Comparison of ENCODE assay signal across 1 cellular context in the genomic region with DNA sequence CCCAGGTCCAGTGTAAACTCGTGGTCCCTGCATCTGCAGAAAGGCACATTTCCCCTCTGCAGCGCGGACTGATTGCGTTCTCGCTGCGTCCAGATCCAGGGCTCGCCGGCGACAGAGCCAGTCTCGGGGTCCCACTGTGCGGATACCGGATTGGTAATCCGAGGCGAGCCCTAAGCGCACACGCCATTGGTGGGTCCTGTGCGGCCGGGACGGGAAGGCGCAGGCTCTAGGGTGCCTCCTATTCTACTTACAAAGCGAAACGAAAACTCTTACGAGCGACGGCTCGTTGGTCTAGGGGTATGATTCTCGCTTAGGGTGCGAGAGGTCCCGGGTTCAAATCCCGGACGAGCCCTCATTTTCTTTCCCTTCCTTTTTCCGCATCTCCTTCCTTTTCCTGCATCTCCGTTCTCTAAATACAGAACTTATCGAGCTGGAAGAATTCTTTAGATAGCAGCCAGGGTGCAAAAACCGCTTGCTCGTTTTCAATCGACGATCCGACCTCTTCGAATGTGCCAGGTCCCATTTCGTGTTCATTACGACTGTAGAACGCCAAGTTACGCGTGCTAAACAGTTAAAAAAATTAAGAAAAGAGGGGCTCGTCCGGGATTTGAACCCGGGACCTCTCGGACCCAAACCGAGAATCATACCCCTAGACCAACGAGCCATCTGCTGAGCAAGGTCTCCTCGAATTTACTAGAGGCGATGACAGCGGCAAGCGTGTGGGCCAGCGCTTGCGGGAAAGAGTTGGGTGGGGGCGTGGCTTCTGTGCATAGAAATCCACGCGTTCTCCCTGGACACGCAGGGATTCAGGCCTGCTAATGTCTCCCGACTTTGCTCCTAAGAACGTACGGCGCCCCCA.
TF ChIP-seq lines count a peak whose summit lies in the region.

No MANE protein-coding gene starts in this region.

TF ChIP-seq in K562, 482 proteins besides CTCF, POLR2A, EP300 and RAD21 (continued from another document and continues in another):
- TF ChIP-seq, protein P1, sequence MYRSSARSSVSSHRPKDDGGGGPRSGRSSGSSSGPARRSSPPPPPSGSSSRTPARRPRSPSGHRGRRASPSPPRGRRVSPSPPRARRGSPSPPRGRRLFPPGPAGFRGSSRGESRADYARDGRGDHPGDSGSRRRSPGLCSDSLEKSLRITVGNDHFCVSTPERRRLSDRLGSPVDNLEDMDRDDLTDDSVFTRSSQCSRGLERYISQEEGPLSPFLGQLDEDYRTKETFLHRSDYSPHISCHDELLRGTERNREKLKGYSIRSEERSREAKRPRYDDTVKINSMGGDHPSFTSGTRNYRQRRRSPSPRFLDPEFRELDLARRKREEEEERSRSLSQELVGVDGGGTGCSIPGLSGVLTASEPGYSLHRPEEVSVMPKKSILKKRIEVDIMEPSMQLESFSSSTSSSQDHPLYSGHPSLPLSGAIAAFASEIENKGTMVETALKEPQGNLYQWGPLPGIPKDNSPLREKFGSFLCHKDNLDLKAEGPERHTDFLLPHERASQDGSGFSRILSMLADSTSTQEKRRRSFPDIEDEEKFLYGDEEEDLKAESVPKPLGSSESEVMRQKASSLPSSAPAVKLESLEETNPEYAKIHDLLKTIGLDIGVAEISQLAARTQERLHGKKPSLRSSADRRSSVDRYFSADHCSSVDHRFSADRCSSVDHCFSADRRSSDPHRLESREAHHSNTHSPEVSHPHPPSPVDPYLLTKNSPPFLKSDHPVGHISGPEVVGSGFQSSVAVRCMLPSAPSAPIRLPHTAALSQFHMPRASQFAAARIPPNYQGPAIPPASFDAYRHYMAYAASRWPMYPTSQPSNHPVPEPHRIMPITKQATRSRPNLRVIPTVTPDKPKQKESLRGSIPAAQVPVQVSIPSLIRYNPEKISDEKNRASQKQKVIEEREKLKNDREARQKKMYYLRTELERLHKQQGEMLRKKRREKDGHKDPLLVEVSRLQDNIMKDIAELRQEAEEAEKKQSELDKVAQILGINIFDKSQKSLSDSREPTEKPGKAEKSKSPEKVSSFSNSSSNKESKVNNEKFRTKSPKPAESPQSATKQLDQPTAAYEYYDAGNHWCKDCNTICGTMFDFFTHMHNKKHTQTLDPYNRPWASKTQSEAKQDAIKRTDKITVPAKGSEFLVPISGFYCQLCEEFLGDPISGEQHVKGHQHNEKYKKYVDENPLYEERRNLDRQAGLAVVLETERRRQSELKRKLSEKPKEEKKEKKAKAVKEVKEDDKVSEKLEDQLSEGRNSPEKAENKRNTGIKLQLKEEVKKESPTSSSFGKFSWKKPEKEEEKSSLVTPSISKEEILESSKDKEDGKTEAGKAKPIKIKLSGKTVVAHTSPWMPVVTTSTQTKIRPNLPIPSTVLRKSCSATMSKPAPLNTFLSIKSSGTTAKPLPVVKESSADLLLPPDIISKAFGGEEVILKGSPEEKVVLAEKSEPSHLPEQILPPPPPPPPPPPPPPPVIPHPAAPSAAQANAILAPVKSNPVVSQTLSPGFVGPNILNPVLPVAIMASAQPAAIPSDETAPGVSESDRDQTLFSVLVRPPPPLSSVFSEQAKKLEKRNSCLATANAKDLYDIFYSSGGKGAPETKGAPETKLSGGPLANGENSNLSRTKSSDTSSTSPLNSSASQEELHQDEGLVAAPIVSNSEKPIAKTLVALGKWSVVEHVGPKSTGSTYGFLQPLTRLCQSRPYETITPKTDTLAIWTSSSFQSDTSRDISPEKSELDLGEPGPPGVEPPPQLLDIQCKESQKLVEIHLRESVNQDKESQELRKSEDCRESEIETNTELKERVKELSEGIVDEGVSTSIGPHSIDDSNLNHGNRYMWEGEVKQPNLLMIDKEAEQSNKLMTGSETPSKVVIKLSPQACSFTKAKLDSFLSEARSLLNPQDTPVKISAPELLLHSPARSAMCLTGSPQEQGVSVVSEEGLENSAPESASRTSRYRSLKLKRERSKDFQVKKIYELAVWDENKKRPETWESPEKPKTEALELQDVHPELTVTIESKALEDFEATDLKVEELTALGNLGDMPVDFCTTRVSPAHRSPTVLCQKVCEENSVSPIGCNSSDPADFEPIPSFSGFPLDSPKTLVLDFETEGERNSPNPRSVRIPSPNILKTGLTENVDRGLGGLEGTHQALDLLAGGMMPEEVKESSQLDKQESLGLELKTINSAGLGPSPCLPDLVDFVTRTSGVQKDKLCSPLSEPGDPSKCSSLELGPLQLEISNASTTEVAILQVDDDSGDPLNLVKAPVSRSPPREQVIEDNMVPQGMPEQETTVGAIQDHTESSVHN (IDR thresholded peaks at IDR 0.05; ENCODE audit: borderline replicate concordance in 1 of 2, low read depth in 1 of 2), result no peak
- TF ChIP-seq SP2 (IDR thresholded peaks at IDR 0.05; ENCODE audit: extremely low read depth, low read depth, low read length, poor library complexity, severe bottlenecking) (no peak), ZNF445 (CRISPR knock-in tag; IDR thresholded peaks at IDR 0.05; ENCODE audit: low read depth) (no peak), PRMT5 (CRISPR knock-in tag; IDR thresholded peaks at IDR 0.05) (no peak), MAFK (IDR thresholded peaks at IDR 0.05; ENCODE audit: low read length) (peak; percentile 42), ZKSCAN1 (IDR thresholded peaks at IDR 0.05; ENCODE audit: low read depth, low read length) (no peak), U2AF1 (optimal IDR thresholded peaks at IDR 0.05; ENCODE audit: low read depth, low read length) (no peak), NUFIP1 (IDR thresholded peaks at IDR 0.05; ENCODE audit: partially characterized antibody) (no peak), ZNF165 (CRISPR knock-in tag; IDR thresholded peaks at IDR 0.05; ENCODE audit: borderline replicate concordance) (no peak), SRSF3 (IDR thresholded peaks at IDR 0.05; ENCODE audit: insufficient read depth, low read length) (no peak), TFAM (CRISPR knock-in tag; conservative IDR thresholded peaks at IDR 0.05) (no peak), PCBP2 (IDR thresholded peaks at IDR 0.05; ENCODE audit: low read depth, low read length, poor library complexity, severe bottlenecking) (no peak), TEAD1 (CRISPR knock-in tag; IDR thresholded peaks at IDR 0.05) (peak in 1 of 2 experiments; percentile 45; a peak in 1 of 4 replicates), SETDB1 (IDR thresholded peaks at IDR 0.05; ENCODE audit: low read length) (no peak), KLF6 (CRISPR knock-in tag; IDR thresholded peaks at IDR 0.05; ENCODE audit: borderline replicate concordance) (0 out of 2 replicates have a peak, but pooled peaks have one; percentile 5), HNRNPUL1 (IDR thresholded peaks at IDR 0.05; ENCODE audit: low read length) (no peak), SAFB2 (IDR thresholded peaks at IDR 0.05; ENCODE audit: borderline replicate concordance, low read depth, low read length, severe bottlenecking) (no peak), ZNF324 (CRISPR knock-in tag; IDR thresholded peaks at IDR 0.05) (no peak), SREBF1 (IDR thresholded peaks at IDR 0.05; ENCODE audit: borderline replicate concordance, low read depth, low read length) (peak; percentile 62; the same call in 1 of the 2 replicates), SNRNP70 (optimal IDR thresholded peaks at IDR 0.05; ENCODE audit: low read depth, low read length) (no peak), NCOA2 (IDR thresholded peaks at IDR 0.05; ENCODE audit: partially characterized antibody in 2 of 2) (peak in 1 of 2 experiments; percentile 90), ZNF584 (CRISPR knock-in tag; IDR thresholded peaks at IDR 0.05; ENCODE audit: low read depth) (no peak), HMGN3 (IDR thresholded peaks at IDR 0.05; ENCODE audit: borderline replicate concordance, extremely low read depth, insufficient read length, low read depth, low read length) (no peak), ZNF354B (CRISPR knock-in tag; IDR thresholded peaks at IDR 0.05) (no peak), CEBPG (CRISPR knock-in tag; IDR thresholded peaks at IDR 0.05) (no peak), CEBPG (tag; conservative IDR thresholded peaks at IDR 0.05 in 1 of 2, IDR thresholded peaks at IDR 0.05 in 1 of 2) (no peak), BDP1 (IDR thresholded peaks at IDR 0.05; ENCODE audit: insufficient read depth, insufficient read length) (peak; percentile 95), GABPB2 (CRISPR knock-in tag; conservative IDR thresholded peaks at IDR 0.05) (no peak)
- TF ChIP-seq, protein P2, sequence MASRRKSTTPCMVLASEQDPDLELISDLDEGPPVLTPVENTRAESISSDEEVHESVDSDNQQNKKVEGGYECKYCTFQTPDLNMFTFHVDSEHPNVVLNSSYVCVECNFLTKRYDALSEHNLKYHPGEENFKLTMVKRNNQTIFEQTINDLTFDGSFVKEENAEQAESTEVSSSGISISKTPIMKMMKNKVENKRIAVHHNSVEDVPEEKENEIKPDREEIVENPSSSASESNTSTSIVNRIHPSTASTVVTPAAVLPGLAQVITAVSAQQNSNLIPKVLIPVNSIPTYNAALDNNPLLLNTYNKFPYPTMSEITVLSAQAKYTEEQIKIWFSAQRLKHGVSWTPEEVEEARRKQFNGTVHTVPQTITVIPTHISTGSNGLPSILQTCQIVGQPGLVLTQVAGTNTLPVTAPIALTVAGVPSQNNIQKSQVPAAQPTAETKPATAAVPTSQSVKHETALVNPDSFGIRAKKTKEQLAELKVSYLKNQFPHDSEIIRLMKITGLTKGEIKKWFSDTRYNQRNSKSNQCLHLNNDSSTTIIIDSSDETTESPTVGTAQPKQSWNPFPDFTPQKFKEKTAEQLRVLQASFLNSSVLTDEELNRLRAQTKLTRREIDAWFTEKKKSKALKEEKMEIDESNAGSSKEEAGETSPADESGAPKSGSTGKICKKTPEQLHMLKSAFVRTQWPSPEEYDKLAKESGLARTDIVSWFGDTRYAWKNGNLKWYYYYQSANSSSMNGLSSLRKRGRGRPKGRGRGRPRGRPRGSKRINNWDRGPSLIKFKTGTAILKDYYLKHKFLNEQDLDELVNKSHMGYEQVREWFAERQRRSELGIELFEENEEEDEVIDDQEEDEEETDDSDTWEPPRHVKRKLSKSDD (conservative IDR thresholded peaks at IDR 0.05; ENCODE audit: low read length), result no peak
- TF ChIP-seq, protein P3, sequence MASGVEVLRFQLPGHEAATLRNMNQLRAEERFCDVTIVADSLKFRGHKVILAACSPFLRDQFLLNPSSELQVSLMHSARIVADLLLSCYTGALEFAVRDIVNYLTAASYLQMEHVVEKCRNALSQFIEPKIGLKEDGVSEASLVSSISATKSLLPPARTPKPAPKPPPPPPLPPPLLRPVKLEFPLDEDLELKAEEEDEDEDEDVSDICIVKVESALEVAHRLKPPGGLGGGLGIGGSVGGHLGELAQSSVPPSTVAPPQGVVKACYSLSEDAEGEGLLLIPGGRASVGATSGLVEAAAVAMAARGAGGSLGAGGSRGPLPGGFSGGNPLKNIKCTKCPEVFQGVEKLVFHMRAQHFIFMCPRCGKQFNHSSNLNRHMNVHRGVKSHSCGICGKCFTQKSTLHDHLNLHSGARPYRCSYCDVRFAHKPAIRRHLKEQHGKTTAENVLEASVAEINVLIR (CRISPR knock-in tag; IDR thresholded peaks at IDR 0.05), result peak; percentile 53; the same call in 1 of the 2 replicates
- TF ChIP-seq, protein P4, sequence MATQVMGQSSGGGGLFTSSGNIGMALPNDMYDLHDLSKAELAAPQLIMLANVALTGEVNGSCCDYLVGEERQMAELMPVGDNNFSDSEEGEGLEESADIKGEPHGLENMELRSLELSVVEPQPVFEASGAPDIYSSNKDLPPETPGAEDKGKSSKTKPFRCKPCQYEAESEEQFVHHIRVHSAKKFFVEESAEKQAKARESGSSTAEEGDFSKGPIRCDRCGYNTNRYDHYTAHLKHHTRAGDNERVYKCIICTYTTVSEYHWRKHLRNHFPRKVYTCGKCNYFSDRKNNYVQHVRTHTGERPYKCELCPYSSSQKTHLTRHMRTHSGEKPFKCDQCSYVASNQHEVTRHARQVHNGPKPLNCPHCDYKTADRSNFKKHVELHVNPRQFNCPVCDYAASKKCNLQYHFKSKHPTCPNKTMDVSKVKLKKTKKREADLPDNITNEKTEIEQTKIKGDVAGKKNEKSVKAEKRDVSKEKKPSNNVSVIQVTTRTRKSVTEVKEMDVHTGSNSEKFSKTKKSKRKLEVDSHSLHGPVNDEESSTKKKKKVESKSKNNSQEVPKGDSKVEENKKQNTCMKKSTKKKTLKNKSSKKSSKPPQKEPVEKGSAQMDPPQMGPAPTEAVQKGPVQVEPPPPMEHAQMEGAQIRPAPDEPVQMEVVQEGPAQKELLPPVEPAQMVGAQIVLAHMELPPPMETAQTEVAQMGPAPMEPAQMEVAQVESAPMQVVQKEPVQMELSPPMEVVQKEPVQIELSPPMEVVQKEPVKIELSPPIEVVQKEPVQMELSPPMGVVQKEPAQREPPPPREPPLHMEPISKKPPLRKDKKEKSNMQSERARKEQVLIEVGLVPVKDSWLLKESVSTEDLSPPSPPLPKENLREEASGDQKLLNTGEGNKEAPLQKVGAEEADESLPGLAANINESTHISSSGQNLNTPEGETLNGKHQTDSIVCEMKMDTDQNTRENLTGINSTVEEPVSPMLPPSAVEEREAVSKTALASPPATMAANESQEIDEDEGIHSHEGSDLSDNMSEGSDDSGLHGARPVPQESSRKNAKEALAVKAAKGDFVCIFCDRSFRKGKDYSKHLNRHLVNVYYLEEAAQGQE (CRISPR knock-in tag; IDR thresholded peaks at IDR 0.05; ENCODE audit: low read depth), result no peak; the same call in 1 of the 2 replicates
- TF ChIP-seq, protein P5, sequence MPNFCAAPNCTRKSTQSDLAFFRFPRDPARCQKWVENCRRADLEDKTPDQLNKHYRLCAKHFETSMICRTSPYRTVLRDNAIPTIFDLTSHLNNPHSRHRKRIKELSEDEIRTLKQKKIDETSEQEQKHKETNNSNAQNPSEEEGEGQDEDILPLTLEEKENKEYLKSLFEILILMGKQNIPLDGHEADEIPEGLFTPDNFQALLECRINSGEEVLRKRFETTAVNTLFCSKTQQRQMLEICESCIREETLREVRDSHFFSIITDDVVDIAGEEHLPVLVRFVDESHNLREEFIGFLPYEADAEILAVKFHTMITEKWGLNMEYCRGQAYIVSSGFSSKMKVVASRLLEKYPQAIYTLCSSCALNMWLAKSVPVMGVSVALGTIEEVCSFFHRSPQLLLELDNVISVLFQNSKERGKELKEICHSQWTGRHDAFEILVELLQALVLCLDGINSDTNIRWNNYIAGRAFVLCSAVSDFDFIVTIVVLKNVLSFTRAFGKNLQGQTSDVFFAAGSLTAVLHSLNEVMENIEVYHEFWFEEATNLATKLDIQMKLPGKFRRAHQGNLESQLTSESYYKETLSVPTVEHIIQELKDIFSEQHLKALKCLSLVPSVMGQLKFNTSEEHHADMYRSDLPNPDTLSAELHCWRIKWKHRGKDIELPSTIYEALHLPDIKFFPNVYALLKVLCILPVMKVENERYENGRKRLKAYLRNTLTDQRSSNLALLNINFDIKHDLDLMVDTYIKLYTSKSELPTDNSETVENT (CRISPR knock-in tag; IDR thresholded peaks at IDR 0.05), result no peak
- TF ChIP-seq, protein P6, sequence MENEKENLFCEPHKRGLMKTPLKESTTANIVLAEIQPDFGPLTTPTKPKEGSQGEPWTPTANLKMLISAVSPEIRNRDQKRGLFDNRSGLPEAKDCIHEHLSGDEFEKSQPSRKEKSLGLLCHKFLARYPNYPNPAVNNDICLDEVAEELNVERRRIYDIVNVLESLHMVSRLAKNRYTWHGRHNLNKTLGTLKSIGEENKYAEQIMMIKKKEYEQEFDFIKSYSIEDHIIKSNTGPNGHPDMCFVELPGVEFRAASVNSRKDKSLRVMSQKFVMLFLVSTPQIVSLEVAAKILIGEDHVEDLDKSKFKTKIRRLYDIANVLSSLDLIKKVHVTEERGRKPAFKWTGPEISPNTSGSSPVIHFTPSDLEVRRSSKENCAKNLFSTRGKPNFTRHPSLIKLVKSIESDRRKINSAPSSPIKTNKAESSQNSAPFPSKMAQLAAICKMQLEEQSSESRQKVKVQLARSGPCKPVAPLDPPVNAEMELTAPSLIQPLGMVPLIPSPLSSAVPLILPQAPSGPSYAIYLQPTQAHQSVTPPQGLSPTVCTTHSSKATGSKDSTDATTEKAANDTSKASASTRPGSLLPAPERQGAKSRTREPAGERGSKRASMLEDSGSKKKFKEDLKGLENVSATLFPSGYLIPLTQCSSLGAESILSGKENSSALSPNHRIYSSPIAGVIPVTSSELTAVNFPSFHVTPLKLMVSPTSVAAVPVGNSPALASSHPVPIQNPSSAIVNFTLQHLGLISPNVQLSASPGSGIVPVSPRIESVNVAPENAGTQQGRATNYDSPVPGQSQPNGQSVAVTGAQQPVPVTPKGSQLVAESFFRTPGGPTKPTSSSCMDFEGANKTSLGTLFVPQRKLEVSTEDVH (IDR thresholded peaks at IDR 0.05; ENCODE audit: low read depth, partially characterized antibody), result peak; percentile 71
